ENCODE assay signal across 12 cellular contexts in genomic region chr16:81137012-81137335, GRCh38. TPM values are rescaled to one million over a fixed set of nuclear protein-coding genes. Genes with fewer than 3 reads are reported as not detected.
DNase-seq lines count a peak whose midpoint lies in the region; ATAC-seq and TF ChIP-seq lines count a peak whose summit lies in the region.
"Had no signal": no experiment of that assay in that cellular context is flagged by ENCODE, and none has a peak within 500 bp of the region (broad histone marks: within the 10 kb centered on the region; RNA-seq: fewer than 3 reads in every experiment).

No MANE protein-coding gene starts in this region.

- H3K4me3 Mint-ChIP-seq in activated CD8-positive, alpha-beta memory T cell treated with anti-CD3 and anti-CD28 coated beads, Interleukin-2, amount 10 ng/mL, durations not matched to agents 7 days and 5 days, result no peak overlapping the region

- ATAC-seq in left lobe of liver (peak; percentile 68), GM18868 (IDR thresholded peaks at IDR 0.05; ENCODE audit: unreplicated experiment) (no peak)
- ATAC-seq in activated CD8-positive, alpha-beta memory T cell treated with anti-CD3 and anti-CD28 coated beads, Interleukin-2, amount 10 ng/mL, durations not matched to agents 7 days and 5 days, result no peak
- ATAC-seq: mucosa of descending colon had no signal

- TF ChIP-seq CTCF in thyroid gland (IDR thresholded peaks at IDR 0.05), result no peak

- no peaks in the 10 kb centered on the region for H3K4me1 Mint-ChIP-seq in activated CD8-positive, alpha-beta memory T cell treated with anti-CD3 and anti-CD28 coated beads, Interleukin-2, amount 10 ng/mL, durations not matched to agents 7 days and 5 days

- peak overlapping the region; percentile 84 for H3K27ac ChIP-seq in caudate nucleus (ENCODE audit: low read depth, low read length)
- peak overlapping the region in 1 of 3 donors; percentile 24 for H3K27ac ChIP-seq in thyroid gland
- H3K27ac ChIP-seq: RWPE1 had no signal

- no peaks in the 10 kb centered on the region for H3K4me1 ChIP-seq in thyroid gland

- no peak overlapping the region for H3K27ac Mint-ChIP-seq in activated CD8-positive, alpha-beta memory T cell treated with anti-CD3 and anti-CD28 coated beads, Interleukin-2, amount 10 ng/mL, durations not matched to agents 7 days and 5 days

- intact Hi-C loops in thyroid gland (cut with DNase I), result no loop called here

- H3K27me3 ChIP-seq in thyroid gland, result no peaks in the 10 kb centered on the region
- H3K27me3 ChIP-seq: MG63 had no signal

- DNase-seq in LHCN-M2 (ENCODE audit: low read depth), result peak; percentile 10
- DNase-seq in caudate nucleus (lab: John Stamatoyannopoulos, UW), result peak in 4 of 61 donors; percentile 14 to 39 (median 20)
- no peak for DNase-seq in left lobe of liver (ENCODE audit: low spot score)
- DNase-seq in thyroid gland, result peak; percentile 26 to 58
- no peak for DNase-seq in activated CD8-positive, alpha-beta memory T cell treated with anti-CD3 and anti-CD28 coated beads, Interleukin-2, amount 10 ng/mL, durations not matched to agents 7 days and 5 days
- DNase-seq in RKO (ENCODE audit: low spot score), result no peak
- DNase-seq: MG63, NCI-H226 had no signal

- no peak for TF ChIP-seq POLR2A in thyroid gland (IDR thresholded peaks at IDR 0.05)

- H3K27me3 Mint-ChIP-seq in activated CD8-positive, alpha-beta memory T cell treated with anti-CD3 and anti-CD28 coated beads, Interleukin-2, amount 10 ng/mL, durations not matched to agents 7 days and 5 days, result no peaks in the 10 kb centered on the region

- H3K9me3 Mint-ChIP-seq in activated CD8-positive, alpha-beta memory T cell treated with anti-CD3 and anti-CD28 coated beads, Interleukin-2, amount 10 ng/mL, durations not matched to agents 7 days and 5 days (ENCODE audit: low read depth), result no peaks in the 10 kb centered on the region

- H3K36me3 ChIP-seq in thyroid gland, result no peaks in the 10 kb centered on the region
- H3K36me3 ChIP-seq: MG63 had no signal

- H3K4me3 ChIP-seq in thyroid gland (replicated peaks in 1 of 3), result no peak overlapping the region
- H3K4me3 ChIP-seq: MG63, mucosa of descending colon had no signal

- WGBS in thyroid gland, 2 donors, result 38 to 46% methylated on average over 5 to 6 of the region's 6 CpGs

- no peaks in the 10 kb centered on the region for H3K9me3 ChIP-seq in thyroid gland
- H3K9me3 ChIP-seq: MG63, mucosa of descending colon had no signal

- CTCF ChIA-PET in activated CD8-positive, alpha-beta memory T cell treated with anti-CD3 and anti-CD28 coated beads, Interleukin-2, amount 10 ng/mL, durations not matched to agents 7 days and 5 days (lab: Charles Lee), result no interaction called here

- H3K36me3 Mint-ChIP-seq in activated CD8-positive, alpha-beta memory T cell treated with anti-CD3 and anti-CD28 coated beads, Interleukin-2, amount 10 ng/mL, durations not matched to agents 7 days and 5 days, result no peaks in the 10 kb centered on the region

RNA-seq across cellular contexts. Expression of gene GCSH, which starts 40.8 kb away (rescaled TPM):
- total RNA-seq in LHCN-M2 (2014; rRNA removed) (32.3 and 35.0 TPM in 2 replicates), left lobe of liver (74.0 TPM), thyroid gland (10 to 100 TPM; 48.8 to 82.1 (median 60.7) TPM)
- polyA plus RNA-seq in LHCN-M2 (2012), result 16.9 TPM
- 10 to 100 TPM in 1 of 2 experiments, 1 to 10 TPM in 1; 7.1 to 12.1 TPM for total RNA-seq in activated CD8-positive, alpha-beta memory T cell treated with anti-CD3 and anti-CD28 coated beads, Interleukin-2, amount 10 ng/mL, durations not matched to agents 7 days and 5 days

RNA-seq across cellular contexts. Expression of gene C16orf46, which starts 59.9 kb away (rescaled TPM):
- total RNA-seq in LHCN-M2 (2014; rRNA removed) (0.58 and 0.63 TPM in 2 replicates), left lobe of liver (2.0 TPM), thyroid gland (10 to 100 TPM in 2 of 4 donors, 1 to 10 TPM in 2; 3.1 to 14.2 (median 9.7) TPM)
- 0.06 TPM for polyA plus RNA-seq in LHCN-M2 (2012)
- not detected for total RNA-seq in activated CD8-positive, alpha-beta memory T cell treated with anti-CD3 and anti-CD28 coated beads, Interleukin-2, amount 10 ng/mL, durations not matched to agents 7 days and 5 days
- total RNA-seq: endothelial cell of umbilical vein had no signal

Comparison
In these comparisons a context has a peak if more than half of its experiments do, and no peak if none do; other contexts are left out.
1. DNase-seq: peak in LHCN-M2 (single experiment) and thyroid gland (2 of 2); none in left lobe of liver (single experiment), activated CD8-positive, alpha-beta memory T cell treated with anti-CD3 and anti-CD28 coated beads, Interleukin-2, amount 10 ng/mL, durations not matched to agents 7 days and 5 days (single experiment) and RKO (single experiment).